8 cellular contexts compared by ENCODE assay signal in genomic region chr2:214683557-214683956, GRCh38.
DNase-seq lines count a peak whose midpoint lies in the region; ATAC-seq and TF ChIP-seq lines count a peak whose summit lies in the region.
"Not testable (repeated sequence)": the region's sequence is repeated elsewhere in the genome, so short reads cannot be mapped to it uniquely, and the experiment has no call there.

No MANE protein-coding gene starts in this region.

- H3K4me3 ChIP-seq in GM23338 (peak overlapping the region; percentile 44), duodenal mucosa (ENCODE audit: low read depth in 1 of 2, low read length in 2 of 2) (peak overlapping the region; percentile 22 to 23), thymus (ENCODE audit: low read length) (peak overlapping the region; percentile 39)

- ATAC-seq in GM18511 (IDR thresholded peaks at IDR 0.05; ENCODE audit: unreplicated experiment) (peak; percentile 78), HG03280 (IDR thresholded peaks at IDR 0.05; ENCODE audit: unreplicated experiment) (peak; percentile 82)
- ATAC-seq in GM23338: not testable (repeated sequence)
- ATAC-seq in activated CD8-positive, alpha-beta memory T cell treated with anti-CD3 and anti-CD28 coated beads, Interleukin-2, amount 10 ng/mL, durations not matched to agents 7 days and 5 days: peak; percentile 51

- H3K4me1 Mint-ChIP-seq in GM23338; activated CD8-positive, alpha-beta memory T cell treated with anti-CD3 and anti-CD28 coated beads, Interleukin-2, amount 10 ng/mL, durations not matched to agents 7 days and 5 days: not testable (repeated sequence)

- H3K27me3 Mint-ChIP-seq in GM23338 (ENCODE audit: insufficient read depth, low read depth, poor library complexity); activated CD8-positive, alpha-beta memory T cell treated with anti-CD3 and anti-CD28 coated beads, Interleukin-2, amount 10 ng/mL, durations not matched to agents 7 days and 5 days: not testable (repeated sequence)

- peak overlapping the region; percentile 77 for H3K4me3 Mint-ChIP-seq in GM23338
- H3K4me3 Mint-ChIP-seq in activated CD8-positive, alpha-beta memory T cell treated with anti-CD3 and anti-CD28 coated beads, Interleukin-2, amount 10 ng/mL, durations not matched to agents 7 days and 5 days: peak overlapping the region; percentile 78

- not testable (repeated sequence) for H3K9me3 ChIP-seq in duodenal mucosa (ENCODE audit: control insufficient read depth in 1 of 2, low read length in 2 of 2); thymus (ENCODE audit: control insufficient read depth)

- TF ChIP-seq CTCF in GM23338 (conservative IDR thresholded peaks at IDR 0.05; ENCODE audit: low read depth in 2 of 2): not testable (repeated sequence)

- H2AFZ ChIP-seq in GM23338: peak overlapping the region; percentile 40; the same call in 1 of the 2 replicates

- H3K4me2 ChIP-seq in GM23338: peak overlapping the region; percentile 73

- not testable (repeated sequence) for H3F3A ChIP-seq in GM23338 (replicated peaks; ENCODE audit: low read depth)

- not testable (repeated sequence) for H3K9me2 ChIP-seq in GM23338 (ENCODE audit: insufficient read depth)

- H3K4me1 ChIP-seq in GM23338 (ENCODE audit: insufficient read depth); duodenal mucosa (ENCODE audit: control insufficient read depth in 1 of 2, insufficient read depth in 2 of 2, low read length in 2 of 2); thymus (ENCODE audit: control insufficient read depth, insufficient read depth, low read length): not testable (repeated sequence)

- not testable (repeated sequence) for DNase-seq in GM23338 (ENCODE audit: low spot score); activated CD8-positive, alpha-beta memory T cell treated with anti-CD3 and anti-CD28 coated beads, Interleukin-2, amount 10 ng/mL, durations not matched to agents 7 days and 5 days
- DNase-seq in NCI-H2171 treated with DMSO at 0.1 percent for 48 hours (lab: John Stamatoyannopoulos, UW) (peak; percentile 37), kidney tubule cell (ENCODE audit: low spot score) (peak; percentile 5)

- not testable (repeated sequence) for H3K9me3 Mint-ChIP-seq in GM23338; activated CD8-positive, alpha-beta memory T cell treated with anti-CD3 and anti-CD28 coated beads, Interleukin-2, amount 10 ng/mL, durations not matched to agents 7 days and 5 days (ENCODE audit: low read depth)

- H4K20me1 ChIP-seq in GM23338 (replicated peaks; ENCODE audit: insufficient read depth): not testable (repeated sequence)

- H3K27ac ChIP-seq in GM23338 (ENCODE audit: low read depth); duodenal mucosa (ENCODE audit: low read depth, low read length); thymus (ENCODE audit: low read depth): not testable (repeated sequence)

- H3K9ac ChIP-seq in duodenal mucosa (ENCODE audit: low read depth in 1 of 2, low read length in 2 of 2): not testable (repeated sequence)

- H3K36me3 Mint-ChIP-seq in GM23338 (ENCODE audit: low read depth); activated CD8-positive, alpha-beta memory T cell treated with anti-CD3 and anti-CD28 coated beads, Interleukin-2, amount 10 ng/mL, durations not matched to agents 7 days and 5 days: not testable (repeated sequence)

- WGBS in thymus: 8% methylated on average over 4 of the region's 12 CpGs

- H3K27me3 ChIP-seq in GM23338 (ENCODE audit: insufficient read depth); duodenal mucosa (ENCODE audit: control insufficient read depth in 1 of 2, insufficient read depth in 2 of 2, low read length in 2 of 2); thymus (ENCODE audit: control insufficient read depth, insufficient read depth): not testable (repeated sequence)

- not testable (repeated sequence) for H3K27ac Mint-ChIP-seq in GM23338
- peak overlapping the region; percentile 61 for H3K27ac Mint-ChIP-seq in activated CD8-positive, alpha-beta memory T cell treated with anti-CD3 and anti-CD28 coated beads, Interleukin-2, amount 10 ng/mL, durations not matched to agents 7 days and 5 days

- H3K36me3 ChIP-seq in GM23338 (ENCODE audit: insufficient read depth); duodenal mucosa (ENCODE audit: control insufficient read depth in 1 of 2, insufficient read depth in 2 of 2, low read length in 2 of 2); thymus (ENCODE audit: control insufficient read depth, insufficient read depth): not testable (repeated sequence)

- CTCF ChIA-PET in activated CD8-positive, alpha-beta memory T cell treated with anti-CD3 and anti-CD28 coated beads, Interleukin-2, amount 10 ng/mL, durations not matched to agents 7 days and 5 days (lab: Charles Lee): not testable (repeated sequence)

- H3K79me2 ChIP-seq in GM23338 (replicated peaks; ENCODE audit: insufficient read depth): not testable (repeated sequence)
